In genomic region chr11:796565-797299, GRCh38 we compare ENCODE assay signal across 1 cellular context.
TF ChIP-seq lines count a peak whose summit lies in the region.

No MANE protein-coding gene starts in this region.

TF ChIP-seq in GM12878, 131 proteins besides CTCF, POLR2A, EP300 and RAD21:
- TF ChIP-seq NR2C1 (IDR thresholded peaks at IDR 0.05) (0 out of 2 replicates have a peak, but pooled peaks have one; percentile 9), ZNF687 (IDR thresholded peaks at IDR 0.05) (no peak), PAX5 (IDR thresholded peaks at IDR 0.05; ENCODE audit: borderline replicate concordance, low read depth, low read length) (no peak), USF1 (IDR thresholded peaks at IDR 0.05; ENCODE audit: borderline replicate concordance, extremely low read length, insufficient read depth, low read depth, low read length) (no peak), CREB1 (IDR thresholded peaks at IDR 0.05; ENCODE audit: low read depth) (0 out of 2 replicates have a peak, but pooled peaks have one; percentile 17), BACH1 (IDR thresholded peaks at IDR 0.05; ENCODE audit: borderline replicate concordance) (0 out of 2 replicates have a peak, but pooled peaks have one; percentile 8), SMAD1 (IDR thresholded peaks at IDR 0.05; ENCODE audit: low read depth, partially characterized antibody) (no peak), ZNF217 (IDR thresholded peaks at IDR 0.05) (no peak), BCLAF1 (IDR thresholded peaks at IDR 0.05) (no peak), MYC (IDR thresholded peaks at IDR 0.05; ENCODE audit: insufficient read depth, insufficient read length, insufficient replicate concordance, low read length, severe bottlenecking) (no peak), CEBPB (IDR thresholded peaks at IDR 0.05; ENCODE audit: borderline replicate concordance in 1 of 2, low read depth in 2 of 2, low read length in 2 of 2) (no peak), ZNF592 (IDR thresholded peaks at IDR 0.05) (no peak), ZNF274 (IDR thresholded peaks at IDR 0.05; ENCODE audit: insufficient read depth, insufficient read length) (no peak), ATF2 (IDR thresholded peaks at IDR 0.05; ENCODE audit: low read length) (no peak), WRNIP1 (IDR thresholded peaks at IDR 0.05; ENCODE audit: borderline replicate concordance, low read depth, low read length) (no peak), TCF3 (IDR thresholded peaks at IDR 0.05; ENCODE audit: borderline replicate concordance, insufficient read depth, low read depth, low read length) (no peak), YY1 (IDR thresholded peaks at IDR 0.05; ENCODE audit: low read depth, low read length) (no peak), RCOR1 (conservative IDR thresholded peaks at IDR 0.05; ENCODE audit: low read depth, low read length) (no peak), RELA (IDR thresholded peaks at IDR 0.05; ENCODE audit: borderline replicate concordance, partially characterized antibody) (no peak), ZNF622 (IDR thresholded peaks at IDR 0.05) (no peak), EZH2 (IDR thresholded peaks at IDR 0.05; ENCODE audit: borderline replicate concordance, control insufficient read depth, low read depth, low read length) (no peak), TARDBP (IDR thresholded peaks at IDR 0.05; ENCODE audit: borderline replicate concordance) (no peak), ZBTB40 (IDR thresholded peaks at IDR 0.05; ENCODE audit: borderline replicate concordance) (no peak)
